11 cellular contexts compared by ENCODE assay signal in the genomic region with DNA sequence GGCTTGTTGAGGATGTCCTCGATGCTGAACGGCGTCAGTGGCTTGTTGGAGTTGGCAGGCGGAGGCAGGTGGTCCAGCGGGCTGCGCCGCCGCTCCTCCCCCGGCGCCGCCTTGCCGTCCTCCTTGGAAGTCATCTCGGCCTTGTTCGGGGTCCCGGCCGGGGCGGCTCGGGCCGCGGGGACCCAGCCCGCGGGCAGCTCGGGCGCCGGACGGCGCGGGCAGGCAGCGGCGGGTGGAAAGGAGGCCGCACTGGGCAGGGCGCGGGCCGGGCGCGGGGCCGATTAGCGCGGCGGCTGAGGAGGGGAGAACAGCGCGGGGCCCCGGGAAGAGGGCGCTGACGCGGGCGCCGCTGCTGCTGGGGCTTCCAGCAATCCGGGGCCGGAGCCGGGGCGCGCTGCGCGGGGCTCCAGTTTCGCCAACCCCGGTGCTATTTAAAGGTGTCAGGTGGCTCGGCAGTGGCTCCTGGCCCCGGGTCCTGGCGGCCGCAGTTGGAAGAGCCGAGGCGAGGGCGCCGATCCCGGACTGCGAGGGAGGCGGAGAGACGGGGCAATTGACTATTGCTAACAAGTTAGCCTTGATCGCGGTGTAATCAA. TPM values are rescaled to one million over a fixed set of nuclear protein-coding genes. Genes with fewer than 3 reads are reported as not detected.
A peak's percentile ranks its signal among the peaks of the same experiment; 100 is the strongest.
DNase-seq lines count a peak whose midpoint lies in the region; ATAC-seq and TF ChIP-seq lines count a peak whose summit lies in the region.
"Had no signal": no experiment of that assay in that cellular context is flagged by ENCODE, and none has a peak within 500 bp of the region (broad histone marks: within the 10 kb centered on the region; RNA-seq: fewer than 3 reads in every experiment).

No MANE protein-coding gene starts in this region.

- H3K79me2 ChIP-seq in PC-3 (ENCODE audit: low read length), result no peaks in the 10 kb centered on the region

- POLR2A ChIA-PET in PC-3 (lab: Charles Lee; ENCODE audit: unreplicated experiment), result no interaction called here

- peaks cover 4% of the 10 kb centered on the region for H3K4me1 ChIP-seq in PC-3 (ENCODE audit: insufficient read depth, low read length)

- H3K36me3 ChIP-seq in PC-3 (ENCODE audit: low read depth, low read length), result no peaks in the 10 kb centered on the region

- ATAC-seq in activated T-cell treated with anti-CD3 and anti-CD28 coated beads, Interleukin-2, amount 50 U/mL, for 4 hours, result peak; percentile 12 to 29
- 0 out of 2 replicates have a peak, but pooled peaks have one; percentile 7 for ATAC-seq in PC-3
- peak; percentile 24 for ATAC-seq in left ventricle myocardium superior
- no peak for ATAC-seq in stimulated activated naive B cell treated with anti-CD40 and anti-IgM and Interleukin-4, amounts not matched to agents 10 μg/mL and 1 μg/mL and 100 μg/mL, for 72 hours (replicated peaks)
- ATAC-seq in GM18868 (IDR thresholded peaks at IDR 0.05; ENCODE audit: unreplicated experiment), result no peak
- no peak for ATAC-seq in HG02610 (IDR thresholded peaks at IDR 0.05; ENCODE audit: unreplicated experiment)
- no peak for ATAC-seq in HG02870 (IDR thresholded peaks at IDR 0.05; ENCODE audit: unreplicated experiment)

- H3K4me2 ChIP-seq in PC-3 (ENCODE audit: low read length), result peak overlapping the region; percentile 60

- H3K27ac Mint-ChIP-seq in stimulated activated naive B cell treated with anti-CD40 and anti-IgM and Interleukin-4, amounts not matched to agents 10 μg/mL and 1 μg/mL and 100 μg/mL, for 72 hours, result peak overlapping the region; percentile 70

- BruUV-seq in PC-3 (replicated peaks; lab: Mats Ljungman, UMichigan), result no TSS peak

- no peak overlapping the region for H2AFZ ChIP-seq in PC-3 (ENCODE audit: low read length)

- TF ChIP-seq CTCF in PC-3 (conservative IDR thresholded peaks at IDR 0.05; ENCODE audit: low read depth, low read length), result no peak

- no peak for DNase-seq in activated T-cell treated with anti-CD3 and anti-CD28 coated beads, Interleukin-2, amount 50 U/mL, for 4 hours
- no peak for DNase-seq in activated T-cell treated with anti-CD3 and anti-CD28 coated beads for 4 hours
- no peak for DNase-seq in PC-3
- DNase-seq in left ventricle myocardium superior, result no peak
- no peak for DNase-seq in stimulated activated naive B cell treated with anti-CD40 and anti-IgM and Interleukin-4, amounts not matched to agents 10 μg/mL and 1 μg/mL and 100 μg/mL, for 72 hours
- DNase-seq: C1 segment of cervical spinal cord; effector CD8-positive, alpha-beta T cell; small intestine had no signal

- H3K27ac ChIP-seq in PC-3 (ENCODE audit: low read length), result no peak overlapping the region

- H3K27me3 Mint-ChIP-seq in activated T-cell treated with anti-CD3 and anti-CD28 coated beads, Interleukin-2, amount 50 U/mL, for 4 hours (ENCODE audit: low read depth), result peaks cover 76% of the 10 kb centered on the region
- peaks cover 78 to 92% of the 10 kb centered on the region in 2 donors for H3K27me3 Mint-ChIP-seq in stimulated activated naive B cell treated with anti-CD40 and anti-IgM and Interleukin-4, amounts not matched to agents 10 μg/mL and 1 μg/mL and 100 μg/mL, for 72 hours

- H3K9me3 Mint-ChIP-seq in activated T-cell treated with anti-CD3 and anti-CD28 coated beads, Interleukin-2, amount 50 U/mL, for 4 hours, result no peaks in the 10 kb centered on the region
- H3K9me3 Mint-ChIP-seq in stimulated activated naive B cell treated with anti-CD40 and anti-IgM and Interleukin-4, amounts not matched to agents 10 μg/mL and 1 μg/mL and 100 μg/mL, for 72 hours, result no peaks in the 10 kb centered on the region

- no peaks in the 10 kb centered on the region for H3K9me2 ChIP-seq in PC-3 (replicated peaks; ENCODE audit: low read length)

- H3K4me1 Mint-ChIP-seq in activated T-cell treated with anti-CD3 and anti-CD28 coated beads, Interleukin-2, amount 50 U/mL, for 4 hours (ENCODE audit: low read depth), result peaks cover 38% of the 10 kb centered on the region
- peaks cover 31 to 59% of the 10 kb centered on the region in 2 donors for H3K4me1 Mint-ChIP-seq in stimulated activated naive B cell treated with anti-CD40 and anti-IgM and Interleukin-4, amounts not matched to agents 10 μg/mL and 1 μg/mL and 100 μg/mL, for 72 hours

- H3K9me3 ChIP-seq in PC-3 (ENCODE audit: low read length), result no peaks in the 10 kb centered on the region

- H4K20me1 ChIP-seq in PC-3 (ENCODE audit: low read length), result no peaks in the 10 kb centered on the region

- no peak overlapping the region for H3K9ac ChIP-seq in PC-3 (ENCODE audit: low read length)

- CTCF ChIA-PET in PC-3 (lab: Charles Lee), result no interaction called here

- no peaks in the 10 kb centered on the region for H3K36me3 Mint-ChIP-seq in activated T-cell treated with anti-CD3 and anti-CD28 coated beads, Interleukin-2, amount 50 U/mL, for 4 hours (ENCODE audit: insufficient read depth)
- peaks cover 0 to 4% of the 10 kb centered on the region in 2 donors for H3K36me3 Mint-ChIP-seq in stimulated activated naive B cell treated with anti-CD40 and anti-IgM and Interleukin-4, amounts not matched to agents 10 μg/mL and 1 μg/mL and 100 μg/mL, for 72 hours

- H3F3A ChIP-seq in PC-3 (ENCODE audit: low read length, unreplicated experiment), result no peaks in the 10 kb centered on the region

- intact Hi-C loops in PC-3 (cut with micrococcal nuclease) (no loop called here), left ventricle myocardium superior (cut with micrococcal nuclease) (no loop called here)

- peaks cover 99% of the 10 kb centered on the region for H3K27me3 ChIP-seq in PC-3 (ENCODE audit: low read length)

- peak overlapping the region; percentile 35; the same call in 1 of the 2 replicates for H3K4me3 ChIP-seq in PC-3 (ENCODE audit: low read length)

- peak overlapping the region; percentile 62 for H3K4me3 Mint-ChIP-seq in activated T-cell treated with anti-CD3 and anti-CD28 coated beads, Interleukin-2, amount 50 U/mL, for 4 hours
- peak overlapping the region; percentile 76 to 81 for H3K4me3 Mint-ChIP-seq in stimulated activated naive B cell treated with anti-CD40 and anti-IgM and Interleukin-4, amounts not matched to agents 10 μg/mL and 1 μg/mL and 100 μg/mL, for 72 hours

RNA-seq across cellular contexts. Expression of a gene that starts 0.5 kb away (rescaled TPM):
- total RNA-seq in activated T-cell treated with anti-CD3 and anti-CD28 coated beads, Interleukin-2, amount 50 U/mL, for 4 hours, result not detected
- total RNA-seq in PC-3 (2014; rRNA removed) (not detected in 2 replicates), left ventricle myocardium superior (not detected)

Comparison
In these comparisons a context has a peak if more than half of its experiments do, and no peak if none do; other contexts are left out.
1. ATAC-seq: peak in activated T-cell treated with anti-CD3 and anti-CD28 coated beads, Interleukin-2, amount 50 U/mL, for 4 hours (2 of 2), PC-3 (single experiment) and left ventricle myocardium superior (single experiment); none in stimulated activated naive B cell treated with anti-CD40 and anti-IgM and Interleukin-4, amounts not matched to agents 10 μg/mL and 1 μg/mL and 100 μg/mL, for 72 hours (0 of 2), GM18868 (single experiment), HG02610 (single experiment) and HG02870 (single experiment).